ENCODE assay signal across 33 cellular contexts in the genomic region with DNA sequence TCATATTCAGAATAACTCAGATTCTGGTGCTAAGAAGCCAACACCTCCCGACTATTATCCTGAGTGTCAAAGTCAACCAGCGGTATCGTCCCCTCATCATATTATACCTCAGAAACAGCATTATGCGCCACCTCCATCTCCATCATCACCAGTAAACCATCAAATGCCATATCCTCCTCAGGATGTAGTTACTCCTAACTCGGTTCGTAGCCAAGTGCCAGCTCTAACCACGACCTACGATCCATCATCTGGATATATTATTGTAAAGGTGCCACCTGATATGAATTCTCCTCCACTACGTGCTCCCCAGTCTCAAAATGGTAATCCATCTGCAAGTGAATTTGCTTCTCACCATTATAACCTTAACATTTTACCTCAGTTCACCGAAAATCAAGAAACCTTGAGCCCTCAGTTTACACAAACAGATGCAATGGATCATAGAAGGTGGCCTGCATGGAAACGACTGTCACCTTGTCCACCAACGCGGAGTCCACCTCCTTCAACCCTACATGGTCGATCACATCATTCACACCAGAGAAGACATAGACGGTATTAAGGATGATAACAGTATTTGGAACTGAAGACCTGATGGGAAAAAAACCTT. TPM values are rescaled to one million over a fixed set of nuclear protein-coding genes. Genes with fewer than 3 reads are reported as not detected.
"Had no signal": no experiment of that assay in that cellular context is flagged by ENCODE, and none has a peak within 500 bp of the region (broad histone marks: within the 10 kb centered on the region; RNA-seq: fewer than 3 reads in every experiment).

No MANE protein-coding gene starts in this region.

- FAIRE-seq: urothelium cell line had no signal

- H3K27ac ChIP-seq: stomach, suprapubic skin, testis, thoracic aorta, thyroid gland, tibial artery, tibial nerve, transverse colon, upper lobe of left lung, upper lobe of right lung, uterus, vagina had no signal

- H3K9me3 ChIP-seq: stomach, suprapubic skin, testis, thoracic aorta, thyroid gland, tibial artery, tibial nerve, transverse colon, upper lobe of left lung, upper lobe of right lung, uterus, vagina had no signal

- H3K4me1 ChIP-seq: stomach, suprapubic skin, testis, thyroid gland, tibial artery, tibial nerve, transverse colon, upper lobe of left lung, upper lobe of right lung, uterus, vagina had no signal

- H3K36me3 ChIP-seq: stomach, suprapubic skin, thoracic aorta, thyroid gland, tibial artery, tibial nerve, transverse colon, upper lobe of left lung, upper lobe of right lung, uterus, vagina had no signal

- DNase-seq: stimulated activated CD4-positive, alpha-beta T cell treated with anti-CD3 and anti-CD28 coated beads, Interleukin-2, amount 100 ng/mL, for 48 hours; stimulated activated CD4-positive, alpha-beta T cell treated with anti-CD3 and anti-CD28 coated beads, Interleukin-4, amount 100 ng/mL, for 1 hour; stimulated activated CD4-positive, alpha-beta T cell treated with anti-CD3 and anti-CD28 coated beads, Interleukin-4, amount 100 ng/mL, for 24 hours; stimulated activated CD4-positive, alpha-beta T cell treated with anti-CD3 and anti-CD28 coated beads, Interleukin-4, amount 100 ng/mL, for 4 hours; stimulated activated CD8-positive, alpha-beta memory T cell treated with anti-CD3 and anti-CD28 coated beads, Interleukin-4, amount 100 ng/mL, for 48 hours; stimulated activated naive B cell treated with anti-CD40 and anti-IgM and Interleukin-4, amounts not matched to agents 10 μg/mL and 1 μg/mL and 100 μg/mL, for 72 hours; stimulated activated naive CD4-positive, alpha-beta T cell; stimulated activated naive CD4-positive, alpha-beta T cell treated with Interleukin-2 at 50 U/mL for 16 hours; stimulated activated naive CD8-positive, alpha-beta T cell treated with anti-CD3 and anti-CD28 coated beads, Interleukin-15, amount 100 ng/mL, for 72 hours; stimulated activated naive CD8-positive, alpha-beta T cell treated with anti-CD3 and anti-CD28 coated beads, Interleukin-15, Interleukin-2, amounts not matched to agents 100 U/mL and 50 U/mL, for 24 hours; stomach; substantia nigra; testis; thyroid gland; tibial artery; transverse colon; trophoblast cell; upper lobe of left lung; upper lobe of right lung; uterus had no signal

- H3K27me3 ChIP-seq: stomach, suprapubic skin, testis, thyroid gland, tibial artery, tibial nerve, transverse colon, upper lobe of left lung, upper lobe of right lung, uterus, vagina had no signal

- H3K4me3 ChIP-seq: stomach, suprapubic skin, testis, thoracic aorta, thyroid gland, tibial artery, tibial nerve, transverse colon, upper lobe of left lung, upper lobe of right lung, uterus, vagina had no signal

- H3K27ac Mint-ChIP-seq: stimulated activated effector memory CD8-positive, alpha-beta T cell treated with anti-CD3 and anti-CD28 coated beads, Interleukin-12 subunit alpha, Interleukin-12 subunit beta, amount 100 ng/mL, for 72 hours; stimulated activated memory B cell treated with anti-CD40 and anti-IgM and Interleukin-4, amounts not matched to agents 10 μg/mL and 1 μg/mL and 100 μg/mL, for 72 hours; stimulated activated naive B cell treated with anti-CD40 and anti-IgM and Interleukin-4, amounts not matched to agents 10 μg/mL and 1 μg/mL and 100 μg/mL, for 72 hours; stimulated activated naive CD8-positive, alpha-beta T cell treated with anti-CD3 and anti-CD28 coated beads, Interleukin-15, amount 100 ng/mL, for 72 hours; stimulated activated naive CD8-positive, alpha-beta T cell treated with anti-CD3 and anti-CD28 coated beads, Interleukin-15, Interleukin-2, amounts not matched to agents 100 ng/mL and 50 ng/mL, for 24 hours; type B pancreatic cell had no signal

- H3K27me3 Mint-ChIP-seq: stimulated activated memory B cell treated with anti-CD40 and anti-IgM and Interleukin-4, amounts not matched to agents 10 μg/mL and 1 μg/mL and 100 μg/mL, for 72 hours; type B pancreatic cell had no signal

- H3K4me3 Mint-ChIP-seq: stimulated activated effector memory CD8-positive, alpha-beta T cell treated with anti-CD3 and anti-CD28 coated beads, Interleukin-12 subunit alpha, Interleukin-12 subunit beta, amount 100 ng/mL, for 72 hours; stimulated activated memory B cell treated with anti-CD40 and anti-IgM and Interleukin-4, amounts not matched to agents 10 μg/mL and 1 μg/mL and 100 μg/mL, for 72 hours; stimulated activated naive B cell treated with anti-CD40 and anti-IgM and Interleukin-4, amounts not matched to agents 10 μg/mL and 1 μg/mL and 100 μg/mL, for 72 hours; stimulated activated naive CD8-positive, alpha-beta T cell treated with anti-CD3 and anti-CD28 coated beads, Interleukin-15, amount 100 ng/mL, for 72 hours; stimulated activated naive CD8-positive, alpha-beta T cell treated with anti-CD3 and anti-CD28 coated beads, Interleukin-15, Interleukin-2, amounts not matched to agents 100 ng/mL and 50 ng/mL, for 24 hours; type B pancreatic cell had no signal

- ATAC-seq: stimulated activated effector memory CD8-positive, alpha-beta T cell treated with anti-CD3 and anti-CD28 coated beads, Interleukin-12 subunit alpha, Interleukin-12 subunit beta, amount 100 ng/mL, for 72 hours; stimulated activated memory B cell treated with anti-CD40 and anti-IgM and Interleukin-4, amounts not matched to agents 10 μg/mL and 1 μg/mL and 100 μg/mL, for 72 hours; stimulated activated naive B cell treated with anti-CD40 and anti-IgM and Interleukin-4, amounts not matched to agents 10 μg/mL and 1 μg/mL and 100 μg/mL, for 72 hours; stimulated activated naive CD8-positive, alpha-beta T cell treated with anti-CD3 and anti-CD28 coated beads, Interleukin-15, amount 100 ng/mL, for 72 hours; stimulated activated naive CD8-positive, alpha-beta T cell treated with anti-CD3 and anti-CD28 coated beads, Interleukin-15, Interleukin-2, amounts not matched to agents 100 U/mL and 50 U/mL, for 24 hours; upper lobe of right lung had no signal

- H3K4me1 Mint-ChIP-seq: stimulated activated effector memory CD8-positive, alpha-beta T cell treated with anti-CD3 and anti-CD28 coated beads, Interleukin-12 subunit alpha, Interleukin-12 subunit beta, amount 100 ng/mL, for 72 hours; stimulated activated memory B cell treated with anti-CD40 and anti-IgM and Interleukin-4, amounts not matched to agents 10 μg/mL and 1 μg/mL and 100 μg/mL, for 72 hours; stimulated activated naive B cell treated with anti-CD40 and anti-IgM and Interleukin-4, amounts not matched to agents 10 μg/mL and 1 μg/mL and 100 μg/mL, for 72 hours; stimulated activated naive CD8-positive, alpha-beta T cell treated with anti-CD3 and anti-CD28 coated beads, Interleukin-15, amount 100 ng/mL, for 72 hours had no signal

- H3K36me3 Mint-ChIP-seq: stimulated activated effector memory CD8-positive, alpha-beta T cell treated with anti-CD3 and anti-CD28 coated beads, Interleukin-12 subunit alpha, Interleukin-12 subunit beta, amount 100 ng/mL, for 72 hours; stimulated activated memory B cell treated with anti-CD40 and anti-IgM and Interleukin-4, amounts not matched to agents 10 μg/mL and 1 μg/mL and 100 μg/mL, for 72 hours; stimulated activated naive B cell treated with anti-CD40 and anti-IgM and Interleukin-4, amounts not matched to agents 10 μg/mL and 1 μg/mL and 100 μg/mL, for 72 hours; type B pancreatic cell had no signal

- H3K9me3 Mint-ChIP-seq: stimulated activated memory B cell treated with anti-CD40 and anti-IgM and Interleukin-4, amounts not matched to agents 10 μg/mL and 1 μg/mL and 100 μg/mL, for 72 hours; stimulated activated naive CD8-positive, alpha-beta T cell treated with anti-CD3 and anti-CD28 coated beads, Interleukin-15, amount 100 ng/mL, for 72 hours; stimulated activated naive CD8-positive, alpha-beta T cell treated with anti-CD3 and anti-CD28 coated beads, Interleukin-15, Interleukin-2, amounts not matched to agents 100 ng/mL and 50 ng/mL, for 24 hours had no signal

RNA-seq across cellular contexts. Expression of gene CBLL2, which starts 1.1 kb away (rescaled TPM):
- total RNA-seq: stomach, subcutaneous adipose tissue, suprapubic skin, temporal lobe, thoracic aorta, tibial nerve, transverse colon, upper lobe of left lung, upper lobe of right lung, ureter, urinary bladder, vagina had no signal
